ENCODE assay signal across 1 cellular context in genomic region chr6:130500693-130501092, GRCh38.
TF ChIP-seq lines count a peak whose summit lies in the region.

No MANE protein-coding gene starts in this region.

TF ChIP-seq in GM23338, 12 proteins besides CTCF, POLR2A, EP300 and RAD21 (continued from another document):
- TF ChIP-seq REST (IDR thresholded peaks at IDR 0.05; ENCODE audit: unreplicated experiment) (no peak), STAT1 (IDR thresholded peaks at IDR 0.05; ENCODE audit: unreplicated experiment) (no peak)
